In the genomic region with DNA sequence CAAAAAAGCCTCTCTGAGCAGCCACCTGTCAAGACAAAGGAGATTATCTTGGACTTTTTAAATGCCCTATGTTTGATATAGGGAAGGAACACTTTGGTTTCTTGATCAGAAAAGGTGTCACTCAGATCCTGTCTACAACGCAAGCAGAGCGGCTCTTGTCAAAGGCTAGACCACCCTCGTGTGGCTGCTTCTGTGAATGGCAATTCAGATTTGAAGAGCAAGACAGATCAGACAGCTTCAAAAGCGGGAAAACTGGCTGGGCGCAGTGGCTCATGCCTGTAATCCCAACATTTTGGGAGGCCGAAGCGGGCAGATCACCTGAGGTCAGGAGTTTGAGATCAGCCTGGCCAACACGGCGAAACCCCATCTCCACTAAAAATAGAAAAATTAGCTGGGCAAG, we compare ENCODE assay signal across 8 cellular contexts. TPM values are rescaled to one million over a fixed set of nuclear protein-coding genes. Genes with fewer than 3 reads are reported as not detected.
A peak's percentile ranks its signal among the peaks of the same experiment; 100 is the strongest.
DNase-seq lines count a peak whose midpoint lies in the region; ATAC-seq and TF ChIP-seq lines count a peak whose summit lies in the region.

No MANE protein-coding gene starts in this region.

- H3K4me1 ChIP-seq in A673 (ENCODE audit: insufficient read depth, low read length, poor library complexity, severe bottlenecking), result peaks cover 4% of the 10 kb centered on the region

- H3K27me3 ChIP-seq in A673 (replicated peaks; ENCODE audit: insufficient read depth, low read depth, low read length, poor library complexity) (no peaks in the 10 kb centered on the region), GM06990 (replicated peaks; ENCODE audit: control insufficient read depth, insufficient read depth, low read length) (no peaks in the 10 kb centered on the region)

- CTCF ChIA-PET in A673 (lab: Charles Lee), result interaction anchor here (0.7 to 2.3 kb wide), 6 partner anchors 9 to 1006 kb away, joined by 3 to 39 read pairs (median 5); no protein-coding TSS in a partner anchor

- no peaks in the 10 kb centered on the region for H3K9me3 ChIP-seq in A673 (ENCODE audit: low read depth, low read length, poor library complexity, severe bottlenecking)

- H3K4me3 ChIP-seq in A673 (ENCODE audit: low read depth, low read length, poor library complexity, severe bottlenecking) (no peak overlapping the region), GM06990 (replicated peaks; ENCODE audit: low read depth, low read length) (no peak overlapping the region)

- intact Hi-C loops in A673 (cut with micrococcal nuclease; ENCODE audit: unreplicated experiment), result loop anchor here (1.0 to 10.0 kb wide), 3 partner anchors 286 to 1008 kb away; no protein-coding TSS in a partner anchor

- TF ChIP-seq CTCF in A673 (conservative IDR thresholded peaks at IDR 0.05; ENCODE audit: low read depth, low read length) (peak; percentile 71), GM06990 (IDR thresholded peaks at IDR 0.05; ENCODE audit: insufficient read depth, low read length, poor library complexity, severe bottlenecking) (peak; percentile 50)

- BruUV-seq in A673 (replicated peaks; lab: Mats Ljungman, UMichigan), result no TSS peak

- ATAC-seq in SK-N-SH treated with all-trans-retinoic acid at 6 μM for 48 hours, result peak; percentile 94
- no peak for ATAC-seq in GM19324 (IDR thresholded peaks at IDR 0.05; ENCODE audit: low FRiP score, unreplicated experiment)

- DNase-seq in A673 (ENCODE audit: low spot score), result peak; percentile 78
- no peak for DNase-seq in GM06990 (ENCODE audit: extremely low read depth, insufficient read length)
- peak; percentile 37 for DNase-seq in LoVo (ENCODE audit: low spot score)
- peak; percentile 77 for DNase-seq in epidermal melanocyte (ENCODE audit: insufficient read length, low spot score)
- peak; percentile 62 for DNase-seq in mucosa of gallbladder (ENCODE audit: low spot score)
- no peak for DNase-seq in activated gamma-delta T cell (lab: John Stamatoyannopoulos, UW)

- POLR2A ChIA-PET in A673 (lab: Charles Lee; ENCODE audit: low non-redundant PET), result interaction anchor here (1.4 kb wide), 1 partner anchor 10 kb away, joined by 6 read pairs; the partner anchor contains the start of gene NXT1

- H3K36me3 ChIP-seq in A673 (ENCODE audit: insufficient read depth, low read length, poor library complexity, severe bottlenecking) (no peaks in the 10 kb centered on the region), GM06990 (ENCODE audit: control insufficient read depth, insufficient read depth, low read length) (no peaks in the 10 kb centered on the region)

- H3K27ac ChIP-seq in A673 (ENCODE audit: low read depth, low read length, poor library complexity, severe bottlenecking), result no peak overlapping the region

TF ChIP-seq in SK-N-SH treated with all-trans-retinoic acid at 6 μM for 48 hours, 23 proteins besides CTCF, POLR2A, EP300 and RAD21:
- TF ChIP-seq ZNF565 (CRISPR knock-in tag; conservative IDR thresholded peaks at IDR 0.05; ENCODE audit: low read depth) (no peak), ZNF70 (CRISPR knock-in tag; IDR thresholded peaks at IDR 0.05) (no peak), BACH2 (CRISPR knock-in tag; IDR thresholded peaks at IDR 0.05; ENCODE audit: borderline replicate concordance) (no peak), ESRRG (CRISPR knock-in tag; IDR thresholded peaks at IDR 0.05) (no peak), GLIS3 (CRISPR knock-in tag; IDR thresholded peaks at IDR 0.05) (no peak), TSHZ2 (CRISPR knock-in tag; IDR thresholded peaks at IDR 0.05) (no peak), ZFP30 (CRISPR knock-in tag; IDR thresholded peaks at IDR 0.05) (no peak)

RNA-seq across cellular contexts. Expression of gene NXT1, which starts 10.1 kb away (rescaled TPM):
- 32.1 and 34.4 TPM in 2 replicates for total RNA-seq in A673 (2021)
- 10.5 TPM for total RNA-seq in mucosa of gallbladder

RNA-seq across cellular contexts. Expression of gene GZF1, which starts 21.5 kb away (rescaled TPM):
- total RNA-seq in A673 (2021) (13.7 and 14.0 TPM in 2 replicates), mucosa of gallbladder (13.0 TPM)

Comparison
In these comparisons a context has a peak if more than half of its experiments do, and no peak if none do; other contexts are left out.
1. DNase-seq: peak in A673 (single experiment), LoVo (single experiment), epidermal melanocyte (single experiment) and mucosa of gallbladder (single experiment); none in GM06990 (single experiment) and activated gamma-delta T cell (single experiment).